Comparison of ENCODE assay signal across 8 cellular contexts in the genomic region with DNA sequence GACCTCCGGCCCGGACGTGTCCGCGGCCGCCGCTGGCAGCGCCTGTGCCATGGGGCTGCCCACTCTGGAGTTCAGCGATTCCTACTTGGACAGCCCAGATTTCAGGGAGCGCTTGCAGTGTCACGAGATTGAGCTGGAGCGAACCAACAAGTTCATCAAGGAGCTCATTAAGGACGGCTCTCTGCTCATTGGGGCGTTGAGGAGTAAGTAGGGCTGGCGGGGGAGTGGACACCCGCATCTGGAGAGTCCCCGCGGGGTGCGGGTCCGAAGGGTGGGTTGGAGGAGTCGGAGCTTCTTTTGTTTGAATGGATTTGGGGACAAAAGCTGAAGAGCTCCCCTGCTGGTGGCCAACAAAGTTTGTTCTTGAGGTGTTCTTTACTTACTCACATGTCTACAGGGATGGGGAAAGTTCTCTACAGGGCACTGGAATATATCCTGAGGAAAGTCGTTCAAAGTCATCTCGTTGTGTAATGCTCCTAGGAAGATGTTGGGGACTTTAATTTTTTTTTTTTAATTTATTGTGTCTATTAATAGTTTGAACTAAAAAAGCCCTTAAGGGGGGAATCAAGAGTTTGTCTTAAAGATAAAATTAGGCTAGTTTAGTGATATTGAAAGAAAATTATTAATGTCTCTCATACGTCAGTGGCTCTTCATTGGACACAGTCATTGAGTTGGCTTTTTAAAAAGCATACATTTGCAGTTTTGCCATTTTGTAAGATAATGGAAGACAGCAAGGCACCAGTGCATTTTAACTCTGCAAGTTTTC. TPM values are rescaled to one million over a fixed set of nuclear protein-coding genes. Genes with fewer than 3 reads are reported as not detected.
A peak's percentile ranks its signal among the peaks of the same experiment; 100 is the strongest.
DNase-seq lines count a peak whose midpoint lies in the region; ATAC-seq and TF ChIP-seq lines count a peak whose summit lies in the region.

No MANE protein-coding gene starts in this region.

- H3K4me1 ChIP-seq in Peyer's patch (no peaks in the 10 kb centered on the region), breast epithelium (peaks cover 0 to 3% of the 10 kb centered on the region in 2 donors), skeletal muscle tissue (ENCODE audit: control insufficient read depth in 3 of 3, insufficient read depth in 3 of 3, low read length in 3 of 3) (peaks cover 2 to 13% (median 6%) of the 10 kb centered on the region in 3 donors)

- TF ChIP-seq POLR2A in Peyer's patch (IDR thresholded peaks at IDR 0.05): peak in 1 of 2 donors; percentile 20
- no peak for TF ChIP-seq POLR2A in breast epithelium (IDR thresholded peaks at IDR 0.05)

- H3K4me3 ChIP-seq in Peyer's patch: peak overlapping the region; percentile 52 to 90 (median 66)
- peak overlapping the region; percentile 68 to 86 (median 72) for H3K4me3 ChIP-seq in breast epithelium
- peak overlapping the region; percentile 86 to 89 (median 86) for H3K4me3 ChIP-seq in skeletal muscle tissue (ENCODE audit: low read length in 3 of 3)

- ATAC-seq in GM19438 (IDR thresholded peaks at IDR 0.05; ENCODE audit: low read depth, unreplicated experiment) (peak; percentile 67), HG03457 (IDR thresholded peaks at IDR 0.05; ENCODE audit: unreplicated experiment) (peak; percentile 51)

- H3K9me3 ChIP-seq in Peyer's patch (no peaks in the 10 kb centered on the region), breast epithelium (no peaks in the 10 kb centered on the region), skeletal muscle tissue (ENCODE audit: control insufficient read depth in 3 of 3, low read length in 3 of 3) (no peaks in the 10 kb centered on the region)

- intact Hi-C loops in breast epithelium (cut with DNase I; ENCODE audit: low total_unique reads): no loop called here

- TF ChIP-seq CTCF in Peyer's patch (IDR thresholded peaks at IDR 0.05): peak; percentile 19 to 67 (median 52)
- peak; percentile 60 to 64 (median 63) for TF ChIP-seq CTCF in breast epithelium (IDR thresholded peaks at IDR 0.05)

- DNase-seq in DMS53 (lab: John Stamatoyannopoulos, UW) (peak; percentile 81), Peyer's patch (peak; percentile 31 to 79 (median 73)), breast epithelium (ENCODE audit: low spot score in 2 of 2) (peak in 1 of 2 donors; percentile 41), iPS-NIHi7 (ENCODE audit: extremely low spot score) (peak; percentile 68), DMS79 (lab: John Stamatoyannopoulos, UW) (no peak)

- peak overlapping the region; percentile 69 to 85 (median 80) for H3K27ac ChIP-seq in Peyer's patch
- peak overlapping the region; percentile 83 to 86 for H3K27ac ChIP-seq in breast epithelium
- H3K27ac ChIP-seq in skeletal muscle tissue (ENCODE audit: low read depth, low read length): peak overlapping the region; percentile 76

- no peaks in the 10 kb centered on the region for H3K36me3 ChIP-seq in Peyer's patch
- no peaks in the 10 kb centered on the region for H3K36me3 ChIP-seq in breast epithelium
- no peaks in the 10 kb centered on the region for H3K36me3 ChIP-seq in skeletal muscle tissue (ENCODE audit: control insufficient read depth in 3 of 3, insufficient read depth in 3 of 3, low read length in 3 of 3)

- peak overlapping the region; percentile 76 to 85 (median 84) for H3K9ac ChIP-seq in skeletal muscle tissue (ENCODE audit: low read depth in 1 of 3, low read length in 3 of 3)

- H3K27me3 ChIP-seq in Peyer's patch: no peaks in the 10 kb centered on the region
- H3K27me3 ChIP-seq in breast epithelium: no peaks in the 10 kb centered on the region
- H3K27me3 ChIP-seq in skeletal muscle tissue (ENCODE audit: control insufficient read depth in 3 of 3, insufficient read depth in 3 of 3, low read length in 3 of 3): no peaks in the 10 kb centered on the region

RNA-seq across cellular contexts. Expression of a gene that starts 0.7 kb away (rescaled TPM):
- 10 to 100 TPM; 24.5 to 49.5 (median 26.7) TPM for total RNA-seq in Peyer's patch
- total RNA-seq in breast epithelium: 10 to 100 TPM; 14.6 to 26.7 (median 26.2) TPM
- total RNA-seq in skeletal muscle tissue: 23.5 TPM
